In genomic region chr16:48864055-48864454, GRCh38 we compare ENCODE assay signal across 18 cellular contexts.
DNase-seq lines count a peak whose midpoint lies in the region; ATAC-seq, FAIRE-seq and TF ChIP-seq lines count a peak whose summit lies in the region.
"Had no signal": no experiment of that assay in that cellular context is flagged by ENCODE, and none has a peak within 500 bp of the region (broad histone marks: within the 10 kb centered on the region; RNA-seq: fewer than 3 reads in every experiment).

No MANE protein-coding gene starts in this region.

- no peak overlapping the region for H3K4me3 Mint-ChIP-seq in progenitor cell of endocrine pancreas (ENCODE audit: low read depth)
- H3K4me3 Mint-ChIP-seq: T-cell had no signal

- no peaks in the 10 kb centered on the region for H3K4me1 ChIP-seq in GM12878 (ENCODE audit: control insufficient read depth, insufficient read depth, low read length)
- H3K4me1 ChIP-seq: BLaER1, SJSA1 had no signal

- H3K4me3 ChIP-seq in GM12878: no peak overlapping the region
- H3K4me3 ChIP-seq: BLaER1, SJSA1 had no signal

- H3K36me3 Mint-ChIP-seq in progenitor cell of endocrine pancreas (ENCODE audit: insufficient read depth): no peaks in the 10 kb centered on the region
- H3K36me3 Mint-ChIP-seq: T-cell had no signal

- ATAC-seq in GM12878 (peak; percentile 47; the same call in 2 of the 3 replicates), GM21723 (IDR thresholded peaks at IDR 0.05; ENCODE audit: unreplicated experiment) (no peak), HG03469 (IDR thresholded peaks at IDR 0.05; ENCODE audit: unreplicated experiment) (no peak)
- ATAC-seq: T-cell had no signal

- no peak for FAIRE-seq in GM12878 (lab: Jason Lieb, UNC)

- no peaks in the 10 kb centered on the region; the same call in 2 of the 3 replicates for H3K9me3 ChIP-seq in GM12878 (replicated peaks; ENCODE audit: control insufficient read depth, insufficient read depth, low read length)
- H3K9me3 ChIP-seq: BLaER1, SJSA1 had no signal

- no peak overlapping the region for H3K27ac ChIP-seq in GM12878 (ENCODE audit: control insufficient read depth, insufficient read depth)
- H3K27ac ChIP-seq: BLaER1, HL-60, KMS-11, RWPE1, SJSA1 had no signal

- TF ChIP-seq CTCF in GM12878 (IDR thresholded peaks at IDR 0.05 in 2 of 3, conservative IDR thresholded peaks at IDR 0.05 in 1 of 3; ENCODE audit: control insufficient read depth in 2 of 3, extremely low read depth in 1 of 3, insufficient read depth in 1 of 3, low read depth in 3 of 3, low read length in 3 of 3) (0 out of 6 replicates have a peak, but pooled peaks of 1 of the 3 experiments have one; percentile 17), progenitor cell of endocrine pancreas (IDR thresholded peaks at IDR 0.05; ENCODE audit: unreplicated experiment) (peak; percentile 11)

- in situ Hi-C loops in GM12878 (cut with MboI): no loop called here

- H3K9me3 Mint-ChIP-seq in progenitor cell of endocrine pancreas (ENCODE audit: low read depth): no peaks in the 10 kb centered on the region

- H2AFZ ChIP-seq in GM12878 (ENCODE audit: control insufficient read depth, low read depth, low read length): no peak overlapping the region

- H3K4me1 Mint-ChIP-seq in progenitor cell of endocrine pancreas (ENCODE audit: low read depth): no peaks in the 10 kb centered on the region
- H3K4me1 Mint-ChIP-seq: T-cell had no signal

- H3K4me2 ChIP-seq in GM12878 (ENCODE audit: control insufficient read depth, insufficient read depth): no peak overlapping the region
- H3K4me2 ChIP-seq: BLaER1, KMS-11 had no signal

- intact Hi-C loops in GM12878 (cut with micrococcal nuclease; ENCODE audit: unreplicated experiment): no loop called here

- peaks cover 33% of the 10 kb centered on the region for H3K27me3 Mint-ChIP-seq in progenitor cell of endocrine pancreas
- H3K27me3 Mint-ChIP-seq: T-cell had no signal

- H3K27ac Mint-ChIP-seq in progenitor cell of endocrine pancreas: no peak overlapping the region
- H3K27ac Mint-ChIP-seq: T-cell had no signal

- 0% methylated on average over 1 of the region's 1 CpG for WGBS in GM12878 (ENCODE audit: insufficient coverage, insufficient replicate concordance, low lambda C conversion rate, missing lambda C conversion rate)

- no peaks in the 10 kb centered on the region for H3K79me2 ChIP-seq in GM12878 (ENCODE audit: control insufficient read depth, insufficient read depth, low read length)

- CTCF ChIA-PET in HEK293T (lab: Yijun Ruan, JAX) (no interaction called here), GM12878 (lab: Yijun Ruan, JAX) (interaction anchor here (0.8 to 1.6 kb wide), 2 partner anchors 39 to 60 kb away, joined by 3 to 4 read pairs; no protein-coding TSS in a partner anchor)

- TF ChIP-seq POLR2A in GM12878 (IDR thresholded peaks at IDR 0.05; ENCODE audit: low read depth, low read length): no peak

- H3K9ac ChIP-seq in GM12878 (ENCODE audit: control insufficient read depth, insufficient read depth, low read length): no peak overlapping the region
- H3K9ac ChIP-seq: BLaER1, KMS-11 had no signal

- no peaks in the 10 kb centered on the region for H4K20me1 ChIP-seq in GM12878 (ENCODE audit: control insufficient read depth, insufficient read depth)
- H4K20me1 ChIP-seq: BLaER1 had no signal

- peak; percentile 1 for DNase-seq in NCI-H82 (lab: John Stamatoyannopoulos, UW)
- DNase-seq in NCI-H82 treated with DMSO at 0.1 percent for 48 hours (lab: John Stamatoyannopoulos, UW; ENCODE audit: unreplicated experiment): no peak
- peak; percentile 10 for DNase-seq in HEK293T (ENCODE audit: extremely low spot score)
- no peak for DNase-seq in GM12878 (ENCODE audit: low read depth, low spot score)
- no peak for DNase-seq in progenitor cell of endocrine pancreas (ENCODE audit: low spot score, unreplicated experiment)
- DNase-seq in COLO829 (ENCODE audit: low spot score): no peak
- DNase-seq: 8988T, NCI-H187 treated with DMSO at 0.1 percent for 48 hours, NCI-H2171, NCI-H510A, T-cell had no signal

- no peaks in the 10 kb centered on the region for H3K27me3 ChIP-seq in GM12878 (replicated peaks in 1 of 2; ENCODE audit: control insufficient read depth in 2 of 2, insufficient read depth in 2 of 2, low read length in 1 of 2)
- H3K27me3 ChIP-seq: BLaER1 had no signal

- RAD21 ChIA-PET in GM12878 (lab: Charles Lee; ENCODE audit: unreplicated experiment): no interaction called here

- no peak for TF ChIP-seq EP300 in GM12878 (IDR thresholded peaks at IDR 0.05; ENCODE audit: borderline replicate concordance in 1 of 2, control insufficient read depth in 1 of 2, low read depth in 2 of 2, low read length in 2 of 2)

- SMC1A ChIA-PET in GM12878 (lab: Charles Lee; ENCODE audit: uncharacterized antibody, unreplicated experiment): no interaction called here

- TF ChIP-seq RAD21 in GM12878 (IDR thresholded peaks at IDR 0.05; ENCODE audit: insufficient read depth, low read depth, low read length): no peak

- H3K36me3 ChIP-seq in GM12878 (ENCODE audit: control insufficient read depth in 2 of 2, insufficient read depth in 2 of 2, low read length in 1 of 2): no peaks in the 10 kb centered on the region
- H3K36me3 ChIP-seq: BLaER1, SJSA1 had no signal

- POLR2A ChIA-PET in HEK293T (lab: Yijun Ruan, JAX) (no interaction called here), GM12878 (lab: Charles Lee) (no interaction called here)

- BruUV-seq in GM12878 (replicated peaks; lab: Mats Ljungman, UMichigan): no TSS peak

TF ChIP-seq in HEK293T, 16 proteins besides CTCF, POLR2A, EP300 and RAD21:
- TF ChIP-seq TARDBP (IDR thresholded peaks at IDR 0.05): no peak
- no peak for TF ChIP-seq HDGF (IDR thresholded peaks at IDR 0.05; ENCODE audit: borderline replicate concordance)
- no peak for TF ChIP-seq BHLHE40 (IDR thresholded peaks at IDR 0.05; ENCODE audit: borderline replicate concordance)
- TF ChIP-seq SP1 (IDR thresholded peaks at IDR 0.05): no peak

TF ChIP-seq in GM12878, 131 proteins besides CTCF, POLR2A, EP300 and RAD21:
- no peak for TF ChIP-seq PKNOX1 (IDR thresholded peaks at IDR 0.05)
- TF ChIP-seq STAT1 (conservative IDR thresholded peaks at IDR 0.05): no peak
- no peak for TF ChIP-seq LARP7 (IDR thresholded peaks at IDR 0.05)
- no peak for TF ChIP-seq FOS (IDR thresholded peaks at IDR 0.05; ENCODE audit: borderline replicate concordance, extremely low read depth, insufficient read length)
TF ChIP-seq in GM12878: peak in this region for 0.

Comparison
In these comparisons a context has a peak if more than half of its experiments do, and no peak if none do; other contexts are left out.
1. DNase-seq: peak in NCI-H82 (single experiment) and HEK293T (single experiment); none in NCI-H82 treated with DMSO at 0.1 percent for 48 hours (single experiment), GM12878 (single experiment), progenitor cell of endocrine pancreas (single experiment) and COLO829 (single experiment).